ENCODE assay signal across 18 cellular contexts in the genomic region with DNA sequence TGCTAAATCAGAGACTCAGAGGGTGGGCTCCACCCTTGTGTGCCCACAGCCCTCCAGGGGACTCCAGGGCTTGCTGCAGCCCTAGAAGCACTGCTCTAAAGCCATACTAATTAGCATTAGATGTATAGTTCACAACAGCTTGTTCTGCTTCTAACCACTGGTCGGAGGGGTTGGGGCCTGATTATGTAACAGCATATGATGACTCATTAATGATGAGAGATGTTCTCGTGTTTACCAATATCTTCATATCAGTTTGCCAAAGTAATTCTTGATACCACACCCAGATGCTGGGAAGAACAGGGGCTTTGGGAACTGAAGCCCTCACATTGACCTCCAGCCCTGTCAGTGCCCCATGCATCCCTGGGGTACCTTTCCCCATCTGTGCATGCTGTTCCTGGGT.
"Had no signal": no experiment of that assay in that cellular context is flagged by ENCODE, and none has a peak within 500 bp of the region (broad histone marks: within the 10 kb centered on the region; RNA-seq: fewer than 3 reads in every experiment).

No MANE protein-coding gene starts in this region.

- H3K27ac ChIP-seq: psoas muscle, skin epidermis, tibial nerve had no signal

- H3K27me3 ChIP-seq: tibial nerve had no signal

- H3K9me3 ChIP-seq: mucosa of descending colon, psoas muscle, tibial nerve had no signal

- H3K36me3 Mint-ChIP-seq: activated CD4-positive, alpha-beta memory T cell treated with anti-CD3 and anti-CD28 coated beads for 36 hours; activated CD8-positive, alpha-beta memory T cell treated with anti-CD3 and anti-CD28 coated beads, Interleukin-2, amount 10 ng/mL, durations not matched to agents 7 days and 5 days; activated naive CD8-positive, alpha-beta T cell treated with anti-CD3 and anti-CD28 coated beads for 36 hours; immature natural killer cell; memory B cell; naive B cell had no signal

- H3K27me3 Mint-ChIP-seq: activated B cell treated with CpG ODN at 0.5 μM for 24 hours; activated CD8-positive, alpha-beta memory T cell treated with anti-CD3 and anti-CD28 coated beads, Interleukin-2, amount 10 ng/mL, durations not matched to agents 7 days and 5 days had no signal

- H3K9me3 Mint-ChIP-seq: activated B cell treated with CpG ODN at 0.5 μM for 24 hours; activated CD4-positive, alpha-beta memory T cell treated with anti-CD3 and anti-CD28 coated beads for 36 hours; activated naive CD8-positive, alpha-beta T cell treated with anti-CD3 and anti-CD28 coated beads for 36 hours; immature natural killer cell; memory B cell; naive B cell; stimulated activated naive CD8-positive, alpha-beta T cell treated with anti-CD3 and anti-CD28 coated beads, Interleukin-15, Interleukin-2, amounts not matched to agents 100 ng/mL and 50 ng/mL, for 24 hours; T-helper 2 cell treated with Interferon-gamma antibody and Interleukin-4, amounts not matched to agents 5 μg/mL and 100 μg/mL, for 36 hours had no signal

- H3K36me3 ChIP-seq: tibial nerve had no signal

- H3K4me3 Mint-ChIP-seq: activated B cell treated with CpG ODN at 0.5 μM for 24 hours; activated CD4-positive, alpha-beta memory T cell treated with anti-CD3 and anti-CD28 coated beads for 36 hours; activated CD8-positive, alpha-beta memory T cell treated with anti-CD3 and anti-CD28 coated beads, Interleukin-2, amount 10 ng/mL, durations not matched to agents 7 days and 5 days; activated naive CD8-positive, alpha-beta T cell treated with anti-CD3 and anti-CD28 coated beads for 36 hours; immature natural killer cell; memory B cell; naive B cell; stimulated activated naive CD8-positive, alpha-beta T cell treated with anti-CD3 and anti-CD28 coated beads, Interleukin-15, Interleukin-2, amounts not matched to agents 100 ng/mL and 50 ng/mL, for 24 hours; T-helper 2 cell treated with Interferon-gamma antibody and Interleukin-4, amounts not matched to agents 5 μg/mL and 100 μg/mL, for 36 hours had no signal

- ATAC-seq: activated CD8-positive, alpha-beta memory T cell treated with anti-CD3 and anti-CD28 coated beads, Interleukin-2, amount 10 ng/mL, durations not matched to agents 7 days and 5 days; mucosa of descending colon; psoas muscle; right cardiac atrium had no signal

- H3K4me3 ChIP-seq: mucosa of descending colon, psoas muscle, skin epidermis, tibial nerve had no signal

- H3K27ac Mint-ChIP-seq: activated B cell treated with CpG ODN at 0.5 μM for 24 hours; activated CD4-positive, alpha-beta memory T cell treated with anti-CD3 and anti-CD28 coated beads for 36 hours; activated CD8-positive, alpha-beta memory T cell treated with anti-CD3 and anti-CD28 coated beads, Interleukin-2, amount 10 ng/mL, durations not matched to agents 7 days and 5 days; activated naive CD8-positive, alpha-beta T cell treated with anti-CD3 and anti-CD28 coated beads for 36 hours; immature natural killer cell; memory B cell; naive B cell; stimulated activated naive CD8-positive, alpha-beta T cell treated with anti-CD3 and anti-CD28 coated beads, Interleukin-15, Interleukin-2, amounts not matched to agents 100 ng/mL and 50 ng/mL, for 24 hours; T-helper 2 cell treated with Interferon-gamma antibody and Interleukin-4, amounts not matched to agents 5 μg/mL and 100 μg/mL, for 36 hours had no signal

- DNase-seq: activated B cell treated with CpG ODN at 0.5 μM for 24 hours; activated CD4-positive, alpha-beta memory T cell treated with anti-CD3 and anti-CD28 coated beads for 36 hours; activated CD4-positive, alpha-beta T cell treated with anti-CD3 and anti-CD28 coated beads for 4 hours; activated CD8-positive, alpha-beta memory T cell treated with anti-CD3 and anti-CD28 coated beads, Interleukin-2, amount 10 ng/mL, durations not matched to agents 7 days and 5 days; activated naive CD4-positive, alpha-beta T cell; activated naive CD8-positive, alpha-beta T cell treated with anti-CD3 and anti-CD28 coated beads for 36 hours; amniotic stem cell; caudate nucleus; immature natural killer cell; mucosa of descending colon; naive B cell; psoas muscle; right cardiac atrium had no signal

- H3K4me1 Mint-ChIP-seq: activated CD8-positive, alpha-beta memory T cell treated with anti-CD3 and anti-CD28 coated beads, Interleukin-2, amount 10 ng/mL, durations not matched to agents 7 days and 5 days; immature natural killer cell had no signal
